ENCODE assay signal across 27 cellular contexts in genomic region chr13:31764556-31764955, GRCh38. TPM values are rescaled to one million over a fixed set of nuclear protein-coding genes. Genes with fewer than 3 reads are reported as not detected.
"Had no signal": no experiment of that assay in that cellular context is flagged by ENCODE, and none has a peak within 500 bp of the region (broad histone marks: within the 10 kb centered on the region; RNA-seq: fewer than 3 reads in every experiment).

No MANE protein-coding gene starts in this region.

- ATAC-seq: activated CD8-positive, alpha-beta memory T cell treated with anti-CD3 and anti-CD28 coated beads, Interleukin-2, amount 10 ng/mL, durations not matched to agents 7 days and 5 days; activated T-helper 17 cell treated with anti-CD3 and anti-CD28 coated beads, Interleukin-2, amount 50 U/mL, for 72 hours; esophagus mucosa; gastrocnemius medialis; heart left ventricle; left lung; stimulated activated naive CD8-positive, alpha-beta T cell treated with anti-CD3 and anti-CD28 coated beads, Interleukin-15, amount 100 ng/mL, for 72 hours; T-cell had no signal

- H3K36me3 Mint-ChIP-seq: activated CD8-positive, alpha-beta memory T cell treated with anti-CD3 and anti-CD28 coated beads, Interleukin-2, amount 10 ng/mL, durations not matched to agents 7 days and 5 days; activated naive CD8-positive, alpha-beta T cell treated with anti-CD3 and anti-CD28 coated beads for 36 hours; brain; naive B cell; T-cell had no signal

- H3K4me3 Mint-ChIP-seq: activated B cell treated with CpG ODN at 0.5 μM for 24 hours; activated CD4-positive, alpha-beta memory T cell treated with anti-CD3 and anti-CD28 coated beads, Interleukin-2, amount 10 ng/mL, durations not matched to agents 7 days and 5 days; activated CD8-positive, alpha-beta memory T cell treated with anti-CD3 and anti-CD28 coated beads, Interleukin-2, amount 10 ng/mL, durations not matched to agents 7 days and 5 days; activated naive CD8-positive, alpha-beta T cell treated with anti-CD3 and anti-CD28 coated beads for 36 hours; activated T-helper 17 cell treated with anti-CD3 and anti-CD28 coated beads, Interleukin-2, amount 50 U/mL, for 72 hours; brain; central memory CD8-positive, alpha-beta T cell; naive B cell; neural crest cell; stimulated activated naive CD8-positive, alpha-beta T cell treated with anti-CD3 and anti-CD28 coated beads, Interleukin-15, amount 100 ng/mL, for 72 hours; T-cell had no signal

- H3K27ac Mint-ChIP-seq: activated B cell treated with CpG ODN at 0.5 μM for 24 hours; activated CD4-positive, alpha-beta memory T cell treated with anti-CD3 and anti-CD28 coated beads, Interleukin-2, amount 10 ng/mL, durations not matched to agents 7 days and 5 days; activated CD8-positive, alpha-beta memory T cell treated with anti-CD3 and anti-CD28 coated beads, Interleukin-2, amount 10 ng/mL, durations not matched to agents 7 days and 5 days; activated naive CD8-positive, alpha-beta T cell treated with anti-CD3 and anti-CD28 coated beads for 36 hours; activated T-helper 17 cell treated with anti-CD3 and anti-CD28 coated beads, Interleukin-2, amount 50 U/mL, for 72 hours; brain; naive B cell; T-cell had no signal

- H3K9me3 Mint-ChIP-seq: activated B cell treated with CpG ODN at 0.5 μM for 24 hours; activated CD4-positive, alpha-beta memory T cell treated with anti-CD3 and anti-CD28 coated beads, Interleukin-2, amount 10 ng/mL, durations not matched to agents 7 days and 5 days; activated naive CD8-positive, alpha-beta T cell treated with anti-CD3 and anti-CD28 coated beads for 36 hours; activated T-helper 17 cell treated with anti-CD3 and anti-CD28 coated beads, Interleukin-2, amount 50 U/mL, for 72 hours; brain; central memory CD8-positive, alpha-beta T cell; naive B cell; neural crest cell; T-cell had no signal

- H3K27me3 ChIP-seq: gastrocnemius medialis, left lung, suprapubic skin, vagina had no signal

- DNase-seq: activated B cell treated with CpG ODN at 0.5 μM for 24 hours; activated CD4-positive, alpha-beta memory T cell treated with anti-CD3 and anti-CD28 coated beads, Interleukin-2, amount 10 ng/mL, durations not matched to agents 7 days and 5 days; activated CD4-positive, alpha-beta T cell treated with anti-CD3 and anti-CD28 coated beads for 4 hours; activated CD8-positive, alpha-beta memory T cell treated with anti-CD3 and anti-CD28 coated beads, Interleukin-2, amount 10 ng/mL, durations not matched to agents 7 days and 5 days; activated naive CD4-positive, alpha-beta T cell; activated naive CD8-positive, alpha-beta T cell treated with anti-CD3 and anti-CD28 coated beads for 36 hours; activated T-cell treated with anti-CD3 and anti-CD28 coated beads, Interleukin-2, amount 50 U/mL, for 1 hour; amygdala; gastrocnemius medialis; heart left ventricle; left lung; naive B cell; stimulated activated naive CD8-positive, alpha-beta T cell treated with anti-CD3 and anti-CD28 coated beads, Interleukin-15, amount 100 ng/mL, for 72 hours; T-cell; trophoblast cell had no signal

- H3K27ac ChIP-seq: coronary artery, gastrocnemius medialis, heart left ventricle, left lung, suprapubic skin, vagina had no signal

- H3K4me3 ChIP-seq: coronary artery, gastrocnemius medialis, heart left ventricle, left lung, suprapubic skin, vagina had no signal

- H3K27me3 Mint-ChIP-seq: central memory CD8-positive, alpha-beta T cell; progenitor cell of endocrine pancreas; stimulated activated naive CD8-positive, alpha-beta T cell treated with anti-CD3 and anti-CD28 coated beads, Interleukin-15, amount 100 ng/mL, for 72 hours had no signal

- H3K4me1 Mint-ChIP-seq: activated B cell treated with CpG ODN at 0.5 μM for 24 hours; activated CD4-positive, alpha-beta memory T cell treated with anti-CD3 and anti-CD28 coated beads, Interleukin-2, amount 10 ng/mL, durations not matched to agents 7 days and 5 days; activated CD8-positive, alpha-beta memory T cell treated with anti-CD3 and anti-CD28 coated beads, Interleukin-2, amount 10 ng/mL, durations not matched to agents 7 days and 5 days; activated naive CD8-positive, alpha-beta T cell treated with anti-CD3 and anti-CD28 coated beads for 36 hours; activated T-helper 17 cell treated with anti-CD3 and anti-CD28 coated beads, Interleukin-2, amount 50 U/mL, for 72 hours; brain; central memory CD8-positive, alpha-beta T cell; naive B cell; neural crest cell; stimulated activated naive CD8-positive, alpha-beta T cell treated with anti-CD3 and anti-CD28 coated beads, Interleukin-15, amount 100 ng/mL, for 72 hours; T-cell had no signal

- H3K4me1 ChIP-seq: gastrocnemius medialis, heart left ventricle, left lung, suprapubic skin, vagina had no signal

- H3K36me3 ChIP-seq: gastrocnemius medialis, heart left ventricle, left lung, suprapubic skin, vagina had no signal

- H3K9me3 ChIP-seq: gastrocnemius medialis, heart left ventricle, left lung, suprapubic skin, vagina had no signal

RNA-seq across cellular contexts. Expression of gene RXFP2, which starts 25.2 kb away (rescaled TPM):
- total RNA-seq: activated B cell treated with CpG ODN at 0.5 μM for 24 hours; activated CD4-positive, alpha-beta memory T cell treated with anti-CD3 and anti-CD28 coated beads, Interleukin-2, amount 10 ng/mL, durations not matched to agents 7 days and 5 days; activated CD8-positive, alpha-beta memory T cell treated with anti-CD3 and anti-CD28 coated beads, Interleukin-2, amount 10 ng/mL, durations not matched to agents 7 days and 5 days; activated naive CD8-positive, alpha-beta T cell treated with anti-CD3 and anti-CD28 coated beads for 36 hours; activated T-helper 17 cell treated with anti-CD3 and anti-CD28 coated beads, Interleukin-2, amount 50 U/mL, for 72 hours; esophagus mucosa; heart left ventricle; kidney epithelial cell; left lung; lung microvascular endothelial cell; mononuclear cell; neural crest cell; progenitor cell of endocrine pancreas; T-cell; vagina had no signal
- polyA plus RNA-seq: heart left ventricle had no signal
